In genomic region chr2:46869621-46870020, GRCh38 we compare ENCODE assay signal across 23 cellular contexts. TPM values are rescaled to one million over a fixed set of nuclear protein-coding genes. Genes with fewer than 3 reads are reported as not detected.
DNase-seq lines count a peak whose midpoint lies in the region; ATAC-seq, FAIRE-seq and TF ChIP-seq lines count a peak whose summit lies in the region.
"Had no signal": no experiment of that assay in that cellular context is flagged by ENCODE, and none has a peak within 500 bp of the region (broad histone marks: within the 10 kb centered on the region; RNA-seq: fewer than 3 reads in every experiment).

No MANE protein-coding gene starts in this region.

- no peak overlapping the region for H2BK20ac ChIP-seq in H1 (ENCODE audit: low read length)

- H3K79me1 ChIP-seq in H1 (ENCODE audit: low read depth, low read length): no peaks in the 10 kb centered on the region
- H3K79me1 ChIP-seq in neuronal stem cell (ENCODE audit: low read depth, low read length): no peaks in the 10 kb centered on the region

- no peak overlapping the region for H3K4me2 ChIP-seq in HepG2 (ENCODE audit: low read depth, low read length)
- no peak overlapping the region for H3K4me2 ChIP-seq in H1 (ENCODE audit: insufficient read depth in 1 of 2, low read depth in 2 of 2, low read length in 2 of 2)
- H3K4me2 ChIP-seq in neuronal stem cell (ENCODE audit: insufficient read depth, low read length, poor library complexity, severe bottlenecking): no peak overlapping the region
- H3K4me2 ChIP-seq: GM23338 had no signal

- H3K27me3 ChIP-seq in HepG2 (ENCODE audit: control insufficient read depth in 1 of 2, insufficient read depth in 2 of 2, low read length in 2 of 2) (peaks cover 8 to 21% of the 10 kb centered on the region in 2 experiments; a peak in 4 of 5 replicates), right lobe of liver (no peaks in the 10 kb centered on the region), H1 (replicated peaks in 1 of 4; ENCODE audit: control insufficient read depth in 3 of 4, extremely low read depth in 1 of 4, insufficient read depth in 3 of 4, low read length in 3 of 4) (no peaks in the 10 kb centered on the region), neuronal stem cell (ENCODE audit: control insufficient read depth in 3 of 3, insufficient read depth in 3 of 3, low read depth in 1 of 3, low read length in 3 of 3) (no peaks in the 10 kb centered on the region), colonic mucosa (no peaks in the 10 kb centered on the region)
- H3K27me3 ChIP-seq: Peyer's patch, SJCRH30 had no signal

- WGBS in HepG2 (ENCODE audit: low lambda C conversion rate): 62% methylated on average over 3 of the region's 3 CpGs
- no CpG with 5 or more reads among the region's 3 CpGs for WGBS in right lobe of liver (ENCODE audit: insufficient coverage, low coverage, low lambda C conversion rate, missing lambda C conversion rate)
- 94% methylated on average over 3 of the region's 3 CpGs; no CpG with 5 or more reads in 1 of the 2 experiments for WGBS in H1 (ENCODE audit: extremely low coverage in 1 of 2, insufficient coverage in 1 of 2, insufficient read length in 1 of 2, insufficient replicate concordance in 2 of 2, low coverage in 1 of 2, low lambda C conversion rate in 2 of 2, missing lambda C conversion rate in 1 of 2), 2 experiments
- WGBS in neuronal stem cell (ENCODE audit: extremely low coverage in 2 of 2, insufficient read length in 2 of 2, insufficient replicate concordance in 1 of 2), 2 donors: no CpG with 5 or more reads among the region's 3 CpGs

- TF ChIP-seq RAD21 in HepG2 (CRISPR knock-in tag; IDR thresholded peaks at IDR 0.05): no peak
- TF ChIP-seq RAD21 in H1 (IDR thresholded peaks at IDR 0.05 in 1 of 2, conservative IDR thresholded peaks at IDR 0.05 in 1 of 2; ENCODE audit: low read depth in 2 of 2, low read length in 2 of 2): no peak

- TF ChIP-seq POLR2A in HepG2 (IDR thresholded peaks at IDR 0.05; ENCODE audit: insufficient read depth in 1 of 2, low read depth in 2 of 2, low read length in 2 of 2) (no peak), right lobe of liver (IDR thresholded peaks at IDR 0.05) (no peak), H1 (IDR thresholded peaks at IDR 0.05; ENCODE audit: control extremely low read depth in 1 of 2, low read depth in 2 of 2, low read length in 2 of 2) (no peak)

- no peaks in the 10 kb centered on the region for H3K36me3 ChIP-seq in HepG2 (replicated peaks in 1 of 2; ENCODE audit: control insufficient read depth in 1 of 2, insufficient read depth in 2 of 2, low read length in 2 of 2)
- no peaks in the 10 kb centered on the region for H3K36me3 ChIP-seq in right lobe of liver
- no peaks in the 10 kb centered on the region for H3K36me3 ChIP-seq in H1 (ENCODE audit: control insufficient read depth in 2 of 4, insufficient read depth in 4 of 4, low read length in 3 of 4)
- H3K36me3 ChIP-seq in neuronal stem cell (replicated peaks in 1 of 2; ENCODE audit: control insufficient read depth in 2 of 2, insufficient read depth in 2 of 2, low read length in 2 of 2): no peaks in the 10 kb centered on the region
- no peaks in the 10 kb centered on the region for H3K36me3 ChIP-seq in colonic mucosa
- H3K36me3 ChIP-seq: HAP-1, Peyer's patch, SJCRH30 had no signal

- H3K9me3 ChIP-seq in HepG2 (ENCODE audit: low read length): no peaks in the 10 kb centered on the region
- no peaks in the 10 kb centered on the region for H3K9me3 ChIP-seq in right lobe of liver
- H3K9me3 ChIP-seq in H1 (ENCODE audit: insufficient read depth in 2 of 2, low read depth in 1 of 2, low read length in 1 of 2): 0 out of 4 replicates have a peak, but pooled peaks cover 0 to under 1% of the 10 kb centered on the region in 2 experiments
- peaks cover 2 to 9% of the 10 kb centered on the region in 2 donors for H3K9me3 ChIP-seq in neuronal stem cell (replicated peaks in 1 of 2; ENCODE audit: control insufficient read depth in 2 of 2, insufficient read depth in 1 of 2, low read depth in 1 of 2, low read length in 2 of 2)
- H3K9me3 ChIP-seq in colonic mucosa: no peaks in the 10 kb centered on the region

- no peak overlapping the region for H4K5ac ChIP-seq in H1 (ENCODE audit: insufficient read length, low read depth, low read length)

- ATAC-seq in HepG2 (no peak), right lobe of liver (no peak), GM21447 (IDR thresholded peaks at IDR 0.05; ENCODE audit: unreplicated experiment) (no peak)
- ATAC-seq: GM23338 had no signal

- H3K27ac ChIP-seq in HepG2 (ENCODE audit: extremely low read length, insufficient read depth, low read length): no peak overlapping the region
- no peak overlapping the region for H3K27ac ChIP-seq in right lobe of liver
- H3K27ac ChIP-seq in H1 (ENCODE audit: low read depth, low read length): no peak overlapping the region
- H3K27ac ChIP-seq in neuronal stem cell (replicated peaks; ENCODE audit: low read length): no peak overlapping the region
- H3K27ac ChIP-seq in colonic mucosa: no peak overlapping the region
- H3K27ac ChIP-seq: HL-60, Peyer's patch, SJCRH30 had no signal

- POLR2A ChIA-PET in HepG2 (lab: Yijun Ruan, JAX) (no interaction called here), H1 (lab: Charles Lee; ENCODE audit: partially characterized antibody) (no interaction called here)

- in situ Hi-C loops in HepG2 (cut with HindIII; ENCODE audit: extremely low pct_ligation_motif_present, low pct_unique_long_range_greater_than_20kb): no loop called here

- H3K9ac ChIP-seq in HepG2 (ENCODE audit: insufficient read depth, low read depth, low read length) (no peak overlapping the region), H1 (replicated peaks in 1 of 4; ENCODE audit: extremely low read depth in 1 of 4, low read depth in 3 of 4, low read length in 3 of 4) (no peak overlapping the region), neuronal stem cell (ENCODE audit: low read depth, low read length, poor library complexity) (no peak overlapping the region), colonic mucosa (ENCODE audit: low read depth in 2 of 2, low read length in 2 of 2) (no peak overlapping the region)

- DNase-seq in HepG2 (ENCODE audit: low spot score): no peak
- DNase-seq in right lobe of liver: no peak
- DNase-seq in H1 (ENCODE audit: low read depth in 1 of 2, low spot score in 2 of 2): no peak
- DNase-seq in neuronal stem cell (ENCODE audit: low spot score): no peak
- DNase-seq in colonic mucosa: no peak
- no peak for DNase-seq in NCI-H446 (lab: John Stamatoyannopoulos, UW)
- DNase-seq: C1 segment of cervical spinal cord; CD4-positive, alpha-beta memory T cell; COR-L47; HFFc6; Karpas-422; NCI-H1092; NCI-H1417 treated with DMSO at 0.1 percent for 48 hours; NCI-H1930; NCI-H2107; NCI-H526 treated with DMSO at 0.1 percent for 48 hours; Peyer's patch; SJCRH30 had no signal

- H3K56ac ChIP-seq in H1 (replicated peaks; ENCODE audit: insufficient read length, low read depth, low read length): no peak overlapping the region

- no peak overlapping the region for H3K4ac ChIP-seq in H1 (replicated peaks; ENCODE audit: insufficient read length, low read depth, low read length)
- H3K4ac ChIP-seq in neuronal stem cell (ENCODE audit: low read length): no peak overlapping the region

- H2AK5ac ChIP-seq in H1 (ENCODE audit: low read depth, low read length) (no peak overlapping the region), neuronal stem cell (ENCODE audit: low read depth, low read length) (peak overlapping the region; percentile 31)

- H2AFZ ChIP-seq in HepG2 (ENCODE audit: low read length): no peak overlapping the region
- no peak overlapping the region for H2AFZ ChIP-seq in H1 (ENCODE audit: low read length)
- peak overlapping the region; percentile 53 for H2AFZ ChIP-seq in neuronal stem cell (ENCODE audit: low read length)
- H2AFZ ChIP-seq: GM23338 had no signal

- H3K14ac ChIP-seq in H1 (ENCODE audit: insufficient read length) (no peak overlapping the region), neuronal stem cell (ENCODE audit: low read length) (no peak overlapping the region)

- intact Hi-C loops in HepG2 (cut with micrococcal nuclease; ENCODE audit: unreplicated experiment): no loop called here
- intact Hi-C loops in right lobe of liver (cut with DNase I): no loop called here
- intact Hi-C loops in colonic mucosa (cut with DNase I): no loop called here

- H4K8ac ChIP-seq in H1 (ENCODE audit: extremely low read depth, insufficient read depth, low read length): 0 out of 2 replicates have a peak overlapping the region, but pooled peaks have one; percentile 6
- no peak overlapping the region for H4K8ac ChIP-seq in neuronal stem cell (ENCODE audit: low read depth, low read length)

- H3K79me2 ChIP-seq in HepG2 (ENCODE audit: insufficient read depth, low read length) (no peaks in the 10 kb centered on the region), H1 (ENCODE audit: control insufficient read depth in 1 of 2, insufficient read depth in 2 of 2, low read length in 2 of 2) (no peaks in the 10 kb centered on the region)

- BruUV-seq in HepG2 (replicated peaks; lab: Mats Ljungman, UMichigan): no TSS peak

- H3K4me3 ChIP-seq in HepG2 (replicated peaks in 1 of 3; ENCODE audit: insufficient read depth in 1 of 3, low read depth in 2 of 3, low read length in 3 of 3) (no peak overlapping the region), right lobe of liver (no peak overlapping the region), H1 (ENCODE audit: extremely low read depth in 1 of 4, insufficient read depth in 2 of 4, low read depth in 3 of 4, low read length in 4 of 4) (no peak overlapping the region), neuronal stem cell (ENCODE audit: low read length in 2 of 2) (no peak overlapping the region), colonic mucosa (no peak overlapping the region)
- H3K4me3 ChIP-seq: GM23338, HAP-1, Peyer's patch, SJCRH30 had no signal

- H4K91ac ChIP-seq in H1 (replicated peaks; ENCODE audit: insufficient read length, low read length) (no peak overlapping the region), neuronal stem cell (ENCODE audit: low read depth, low read length, poor library complexity) (no peak overlapping the region)

- CTCF ChIA-PET in HepG2 (lab: Yijun Ruan, JAX; ENCODE audit: low intra/inter-chr PET ratio, low total read pairs): no interaction called here
- CTCF ChIA-PET in H1 (lab: Charles Lee; ENCODE audit: partially characterized antibody): interaction anchor here (0.8 to 2.5 kb wide), 4 partner anchors 18 to 453 kb away, joined by 3 to 7 read pairs (median 5); no protein-coding TSS in a partner anchor

- H2BK5ac ChIP-seq in H1 (ENCODE audit: low read depth, low read length): no peak overlapping the region
- no peak overlapping the region for H2BK5ac ChIP-seq in neuronal stem cell (ENCODE audit: low read length)

- no peak for TF ChIP-seq CTCF in HepG2 (CRISPR knock-in tag; IDR thresholded peaks at IDR 0.05)
- TF ChIP-seq CTCF in right lobe of liver (IDR thresholded peaks at IDR 0.05): no peak
- TF ChIP-seq CTCF in H1 (IDR thresholded peaks at IDR 0.05; ENCODE audit: control extremely low read depth in 1 of 3, insufficient read depth in 1 of 3, low read depth in 1 of 3, low read length in 3 of 3): no peak
- no peak for TF ChIP-seq CTCF in colonic mucosa (IDR thresholded peaks at IDR 0.05)

- no peak for TF ChIP-seq EP300 in HepG2 (IDR thresholded peaks at IDR 0.05; ENCODE audit: low read depth in 2 of 2, low read length in 2 of 2)
- no peak for TF ChIP-seq EP300 in HepG2 (CRISPR knock-in tag; IDR thresholded peaks at IDR 0.05; ENCODE audit: borderline replicate concordance)
- TF ChIP-seq EP300 in H1 (IDR thresholded peaks at IDR 0.05; ENCODE audit: borderline replicate concordance in 1 of 2, low read depth in 2 of 2, low read length in 2 of 2): no peak

- peaks cover 24% of the 10 kb centered on the region for H3K4me1 ChIP-seq in HepG2 (ENCODE audit: insufficient read depth, low read length)
- H3K4me1 ChIP-seq in right lobe of liver: peaks cover 0 to 11% (median under 1%) of the 10 kb centered on the region in 4 donors
- 0 out of 7 replicates have a peak, but pooled peaks cover 0 to 2% (median 0%) of the 10 kb centered on the region in 4 experiments for H3K4me1 ChIP-seq in H1 (replicated peaks in 1 of 4; ENCODE audit: control insufficient read depth in 3 of 4, insufficient read depth in 4 of 4, low read length in 3 of 4)
- H3K4me1 ChIP-seq in neuronal stem cell (ENCODE audit: control insufficient read depth in 2 of 2, insufficient read depth in 1 of 2, low read depth in 1 of 2, low read length in 2 of 2): peaks cover 4 to 7% of the 10 kb centered on the region in 2 donors
- H3K4me1 ChIP-seq in colonic mucosa: peaks cover 2% of the 10 kb centered on the region
- H3K4me1 ChIP-seq: HAP-1 had no signal

- H3K18ac ChIP-seq in H1 (ENCODE audit: extremely low read depth, low read length) (no peak overlapping the region), neuronal stem cell (ENCODE audit: low read length) (no peak overlapping the region)

- no peaks in the 10 kb centered on the region for H4K20me1 ChIP-seq in HepG2 (ENCODE audit: insufficient read depth, low read length)
- no peaks in the 10 kb centered on the region for H4K20me1 ChIP-seq in H1 (replicated peaks in 1 of 2; ENCODE audit: control insufficient read depth in 1 of 2, insufficient read depth in 2 of 2, low read length in 2 of 2)

- H2BK120ac ChIP-seq in H1 (replicated peaks; ENCODE audit: low read depth, low read length): no peak overlapping the region
- no peak overlapping the region for H2BK120ac ChIP-seq in neuronal stem cell (ENCODE audit: low read depth, low read length)

- H3K23ac ChIP-seq in H1 (ENCODE audit: insufficient read length): no peak overlapping the region
- H3K23ac ChIP-seq in neuronal stem cell (ENCODE audit: low read depth, low read length, poor library complexity): no peak overlapping the region

- H2BK12ac ChIP-seq in H1 (ENCODE audit: low read depth, low read length): no peak overlapping the region
- H2BK12ac ChIP-seq in neuronal stem cell (ENCODE audit: low read length): no peak overlapping the region

- FAIRE-seq in HepG2 (lab: Jason Lieb, UNC) (no peak), H1 (lab: Jason Lieb, UNC) (no peak)
- FAIRE-seq: G401.6 had no signal

- H2BK15ac ChIP-seq in H1 (ENCODE audit: low read length): no peak overlapping the region
- no peak overlapping the region for H2BK15ac ChIP-seq in neuronal stem cell (ENCODE audit: low read length)

- no peaks in the 10 kb centered on the region for H3K23me2 ChIP-seq in H1 (ENCODE audit: low read depth, low read length)

RNA-seq across cellular contexts. Expression of gene MCFD2, which starts 46.0 kb away (rescaled TPM):
- total RNA-seq in HepG2 (2016; rRNA removed; fragmentation: Illumina TruSeq; extraction: Trizol) (191 and 232 TPM in 2 replicates), right lobe of liver (100 to 1,000 TPM in 3 of 6 experiments, 10 to 100 TPM in 3; 85.0 to 147 (median 99.2) TPM), colonic mucosa (10 to 100 TPM; 44.0 to 54.8 TPM)
- total RNA-seq in HepG2 (2016; cell fraction: cytosol; rRNA removed; fragmentation: Illumina TruSeq; extraction: Trizol; ENCODE audit: low read depth): 20.4 and 23.3 TPM in 2 replicates
- 188 and 227 TPM in 2 replicates for total RNA-seq in HepG2 (2016; cell fraction: insoluble cytoplasmic fraction; rRNA removed; fragmentation: Illumina TruSeq; extraction: Trizol)
- 73.2 and 79.2 TPM in 2 replicates for total RNA-seq in HepG2 (2016; cell fraction: membrane; rRNA removed; fragmentation: Illumina TruSeq; extraction: Trizol)
- total RNA-seq in HepG2 (2016; cell fraction: nucleus; rRNA removed; fragmentation: Illumina TruSeq; extraction: Trizol): 172 and 204 TPM in 2 replicates
- polyA plus RNA-seq in HepG2 (2011; rRNA removed) (170 and 183 TPM in 2 replicates), H1 (2011; rRNA removed) (29.2 and 35.2 TPM in 2 replicates)
- 120 and 161 TPM in 2 replicates for polyA plus RNA-seq in HepG2 (2011; cell fraction: cytosol; rRNA removed)
- 48.7 and 68.4 TPM in 2 replicates for polyA plus RNA-seq in HepG2 (2011; cell fraction: nucleus; rRNA removed)
- polyA plus RNA-seq in HepG2 (2012): 135 and 170 TPM in 2 replicates
- polyA plus RNA-seq in HepG2 (2016; cell fraction: cytosol; fragmentation: Illumina TruSeq; extraction: Trizol; ENCODE audit: low read depth): 30.7 and 36.6 TPM in 2 replicates
- polyA plus RNA-seq in HepG2 (2016; cell fraction: insoluble cytoplasmic fraction; fragmentation: Illumina TruSeq; extraction: Trizol; ENCODE audit: low read depth): 146 TPM in 2 replicates
- polyA plus RNA-seq in HepG2 (2016; cell fraction: membrane; fragmentation: Illumina TruSeq; extraction: Trizol; ENCODE audit: low read depth): 43.2 and 44.0 TPM in 2 replicates
- polyA plus RNA-seq in HepG2 (2016; cell fraction: nucleus; fragmentation: Illumina TruSeq; extraction: Trizol; ENCODE audit: insufficient read depth, low read depth): 201 and 204 TPM in 2 replicates
- 95.6 and 263 TPM in 2 replicates for polyA minus RNA-seq in HepG2 (2011; rRNA and poly(A)+ RNA removed; ENCODE audit: low replicate concordance)
- 122 and 129 TPM in 2 replicates for polyA minus RNA-seq in HepG2 (2011; cell fraction: cytosol; rRNA and poly(A)+ RNA removed)
- polyA minus RNA-seq in HepG2 (2011; cell fraction: nucleus; rRNA and poly(A)+ RNA removed): 66.2 and 98.2 TPM in 2 replicates
- 74.2 and 76.2 TPM in 2 replicates for total RNA-seq in H1 (2021; fragmentation: NEBNext Ultra II Directional; extraction: Animal tissue kit (Norgen Biotek cat#: 25700))
- 45.2 TPM for polyA plus RNA-seq in H1 (2011; cell fraction: cytosol; rRNA removed)
- polyA plus RNA-seq in H1 (2011; cell fraction: nucleus; rRNA removed): 32.5 TPM
- 34.8 to 54.7 TPM (median 42.9 TPM) in 4 replicates for polyA plus RNA-seq in H1 (2012, experiment 1 of 2)
- 12.4 TPM for polyA plus RNA-seq in H1 (2012, experiment 2 of 2)
- polyA plus RNA-seq in H1 (2013, experiment 1 of 2): 62.6 TPM
- polyA plus RNA-seq in H1 (2013, experiment 2 of 2): 82.9 TPM
- polyA minus RNA-seq in H1 (2011; rRNA and poly(A)+ RNA removed): 58.1 and 81.8 TPM in 2 replicates
- 49.1 TPM for polyA minus RNA-seq in H1 (2011; cell fraction: cytosol; rRNA and poly(A)+ RNA removed)
- 43.8 TPM for polyA minus RNA-seq in H1 (2011; cell fraction: nucleus; rRNA and poly(A)+ RNA removed)
- 56.7 TPM for polyA plus RNA-seq in neuronal stem cell (2013, experiment 1 of 2)
- polyA plus RNA-seq in neuronal stem cell (2013, experiment 2 of 2): 57.6 TPM
